Comparison of ENCODE assay signal across 8 cellular contexts in genomic region chr17:9021158-9021984, GRCh38. TPM values are rescaled to one million over a fixed set of nuclear protein-coding genes. Genes with fewer than 3 reads are reported as not detected.
DNase-seq lines count a peak whose midpoint lies in the region; ATAC-seq and TF ChIP-seq lines count a peak whose summit lies in the region.

Gene NTN1 (plus strand): TSS chr17:9021510. CDS start chr17:9022374, 864 bp downstream.

- POLR2A ChIA-PET in HEK293T (lab: Yijun Ruan, JAX), result interaction anchor here (1.0 to 2.7 kb wide), 4 partner anchors 8 to 94 kb away, joined by 3 to 8 read pairs (median 6); no protein-coding TSS in a partner anchor
- POLR2A ChIA-PET in PC-9 (lab: Charles Lee; ENCODE audit: unreplicated experiment), result interaction anchor here (0.6 to 0.8 kb wide), 2 partner anchors 29 to 1597 kb away, joined by 3 to 4 read pairs; no protein-coding TSS in a partner anchor

- peak within 1 kb of the TSS; percentile 72 for H3K4me2 ChIP-seq in PC-9

- no peak within 1 kb of the TSS for H3K27ac Mint-ChIP-seq in activated naive CD8-positive, alpha-beta T cell

- no peak within 1 kb of the TSS for H3K27ac ChIP-seq in PC-9
- H3K27ac ChIP-seq in heart right ventricle, result peak within 1 kb of the TSS; percentile 29 to 81 (median 72)
- H3K27ac ChIP-seq in psoas muscle, result peak within 1 kb of the TSS; percentile 50
- peak within 1 kb of the TSS; percentile 19 to 31 for H3K27ac ChIP-seq in aorta (ENCODE audit: low read depth in 1 of 2, low read length in 2 of 2)

- peak within 1 kb of the TSS; percentile 81 for H3K4me3 Mint-ChIP-seq in activated naive CD8-positive, alpha-beta T cell

- no peaks in the 10 kb centered on the region for H4K20me1 ChIP-seq in PC-9 (ENCODE audit: insufficient read depth)

- H3K79me2 ChIP-seq in PC-9 (ENCODE audit: low read depth), result no peaks in the 10 kb centered on the region

- H3K4me3 ChIP-seq in PC-9 (peak within 1 kb of the TSS; percentile 55; the same call in 1 of the 2 replicates), heart right ventricle (peak within 1 kb of the TSS; percentile 53 to 82 (median 70)), psoas muscle (peak within 1 kb of the TSS; percentile 77), aorta (ENCODE audit: low read length in 2 of 2) (peak within 1 kb of the TSS; percentile 62 to 95)

- H3K36me3 ChIP-seq in PC-9 (ENCODE audit: low read depth) (no peaks in the 10 kb centered on the region), heart right ventricle (no peaks in the 10 kb centered on the region), psoas muscle (ENCODE audit: insufficient read depth in 1 of 2, low read depth in 1 of 2) (no peaks in the 10 kb centered on the region), aorta (ENCODE audit: control insufficient read depth in 1 of 2, insufficient read depth in 2 of 2, low read length in 1 of 2) (no peaks in the 10 kb centered on the region)

- peak; percentile 15 for DNase-seq in ELF-1 (ENCODE audit: low read depth, low spot score)
- DNase-seq in HEK293T (ENCODE audit: extremely low spot score), result peak; percentile 60
- DNase-seq in PC-9, result peak in 1 of 2 experiments; percentile 76
- DNase-seq in heart right ventricle, result peak; percentile 43 to 57
- peak; percentile 50 to 67 for DNase-seq in psoas muscle
- peak; percentile 66 to 89 for DNase-seq in aorta

- CTCF ChIA-PET in HEK293T (lab: Yijun Ruan, JAX), result interaction anchor here (1.4 kb wide), 1 partner anchor 19 kb away, joined by 3 read pairs; no protein-coding TSS in a partner anchor
- CTCF ChIA-PET in PC-9 (lab: Charles Lee), result no interaction called here

- no peaks in the 10 kb centered on the region for H3K27me3 ChIP-seq in PC-9 (ENCODE audit: insufficient read depth, low read depth)
- H3K27me3 ChIP-seq in heart right ventricle, result peaks cover 0 to 100% (median 44%) of the 10 kb centered on the region in 7 donors
- H3K27me3 ChIP-seq in psoas muscle (ENCODE audit: insufficient read depth in 3 of 3, low read length in 2 of 3), result peaks cover 0 to 47% (median 11%) of the 10 kb centered on the region in 3 donors
- H3K27me3 ChIP-seq in aorta (ENCODE audit: control insufficient read depth in 1 of 2, insufficient read depth in 2 of 2, low read length in 1 of 2), result no peaks in the 10 kb centered on the region

- intact Hi-C loops in PC-9 (cut with micrococcal nuclease; ENCODE audit: unreplicated experiment) (loop anchor here (5.0 kb wide), 1 partner anchor 51 kb away; no protein-coding TSS in a partner anchor), heart right ventricle (cut with DNase I) (loop anchor here in 2 of 10 donors (10.0 kb wide), 1 partner anchor 83 kb away; no protein-coding TSS in a partner anchor), psoas muscle (cut with DNase I) (no loop called here), aorta (cut with DNase I) (loop anchor here (5.0 to 10.0 kb wide), 3 partner anchors 63 to 143 kb away; no protein-coding TSS in a partner anchor)

- TF ChIP-seq CTCF in PC-9 (conservative IDR thresholded peaks at IDR 0.05), result no peak
- no peak for TF ChIP-seq CTCF in heart right ventricle (IDR thresholded peaks at IDR 0.05)
- no peak for TF ChIP-seq CTCF in psoas muscle (IDR thresholded peaks at IDR 0.05)

- H3K9me3 ChIP-seq in PC-9 (ENCODE audit: insufficient read depth, low read depth) (no peaks in the 10 kb centered on the region), heart right ventricle (no peaks in the 10 kb centered on the region), psoas muscle (no peaks in the 10 kb centered on the region), aorta (ENCODE audit: control insufficient read depth, low read length) (no peaks in the 10 kb centered on the region)

- peaks cover 2% of the 10 kb centered on the region for H3K36me3 Mint-ChIP-seq in activated naive CD8-positive, alpha-beta T cell

- H3K9me3 Mint-ChIP-seq in activated naive CD8-positive, alpha-beta T cell (ENCODE audit: low read depth), result no peaks in the 10 kb centered on the region

- 0 to 1% methylated on average over 69 to 110 of the region's 111 CpGs for WGBS in heart right ventricle, 2 donors
- WGBS in psoas muscle, 3 donors, result 0 to 1% (median 0%) methylated on average over 25 to 110 of the region's 111 CpGs
- WGBS in aorta, 2 donors, result 1% methylated on average over 44 to 111 of the region's 111 CpGs

- ATAC-seq in heart right ventricle (peak; percentile 76 to 87 (median 82)), psoas muscle (peak; percentile 64 to 80 (median 76)), aorta (ENCODE audit: low FRiP score) (peak; percentile 85), HG03439 (IDR thresholded peaks at IDR 0.05; ENCODE audit: unreplicated experiment) (no peak)

- H3K4me1 ChIP-seq in PC-9 (replicated peaks; ENCODE audit: insufficient read depth) (peaks cover 17% of the 10 kb centered on the region), heart right ventricle (peaks cover 2 to 42% (median 36%) of the 10 kb centered on the region in 9 donors), psoas muscle (peaks cover 7% of the 10 kb centered on the region), aorta (ENCODE audit: control insufficient read depth in 1 of 2, insufficient read depth in 2 of 2, low read length in 2 of 2) (no peaks in the 10 kb centered on the region)

- H2AFZ ChIP-seq in PC-9, result peak within 1 kb of the TSS; percentile 79

- no TSS peak for BruUV-seq in PC-9 (replicated peaks; lab: Mats Ljungman, UMichigan)

- peaks cover 28% of the 10 kb centered on the region for H3K27me3 Mint-ChIP-seq in activated naive CD8-positive, alpha-beta T cell

- H3K9me2 ChIP-seq in PC-9 (ENCODE audit: insufficient read depth), result no peaks in the 10 kb centered on the region

- H3K4me1 Mint-ChIP-seq in activated naive CD8-positive, alpha-beta T cell (ENCODE audit: low read depth), result peaks cover 12% of the 10 kb centered on the region

- peaks cover 13% of the 10 kb centered on the region; the same call in 1 of the 2 replicates for H3F3A ChIP-seq in PC-9 (ENCODE audit: insufficient read depth, low read depth)

TF ChIP-seq in HEK293T, 16 proteins besides CTCF, POLR2A, EP300 and RAD21:
- TF ChIP-seq ZNF384 (IDR thresholded peaks at IDR 0.05) (no peak), HDGF (IDR thresholded peaks at IDR 0.05; ENCODE audit: borderline replicate concordance) (no peak), ELF4 (IDR thresholded peaks at IDR 0.05) (no peak), ARNT (IDR thresholded peaks at IDR 0.05) (0 out of 2 replicates have a peak, but pooled peaks have one; percentile 24), BHLHE40 (IDR thresholded peaks at IDR 0.05; ENCODE audit: borderline replicate concordance) (no peak)

RNA-seq across cellular contexts. Expression of gene NTN1, which starts in this region (rescaled TPM):
- 17.7 and 24.5 TPM in 2 replicates for total RNA-seq in PC-9 (2021)
- total RNA-seq in heart right ventricle, result 10 to 100 TPM in 9 of 10 donors, 1 to 10 TPM in 1; 6.2 to 38.7 (median 17.9) TPM
- 1 to 10 TPM; 3.0 to 4.9 TPM for polyA plus RNA-seq in heart right ventricle
- total RNA-seq in psoas muscle, result 1 to 10 TPM in 3 of 4 donors, under 1 TPM in 1; 0.67 to 2.1 (median 1.2) TPM
- polyA plus RNA-seq in psoas muscle, result under 1 TPM; 0.38 to 0.85 (median 0.60) TPM
- total RNA-seq in aorta, result 10 to 100 TPM; 56.5 to 90.4 TPM
- 10 to 100 TPM in 1 of 2 donors, 1 to 10 TPM in 1; 6.6 to 17.7 TPM for polyA plus RNA-seq in aorta

Comparison
In these comparisons a context has a peak if more than half of its experiments do, and no peak if none do; other contexts are left out.
1. intact Hi-C loops: an anchor here in PC-9 (5.0 kb wide) and aorta (5.0 to 10.0 kb wide); none called in psoas muscle.